Comparison of ENCODE assay signal across 1 cellular context in genomic region chr1:154962238-154962678, GRCh38.
TF ChIP-seq lines count a peak whose summit lies in the region.

No MANE protein-coding gene starts in this region.

TF ChIP-seq in HEK293, 187 proteins besides CTCF, POLR2A, EP300 and RAD21 (continued from another document):
- TF ChIP-seq, protein P1, sequence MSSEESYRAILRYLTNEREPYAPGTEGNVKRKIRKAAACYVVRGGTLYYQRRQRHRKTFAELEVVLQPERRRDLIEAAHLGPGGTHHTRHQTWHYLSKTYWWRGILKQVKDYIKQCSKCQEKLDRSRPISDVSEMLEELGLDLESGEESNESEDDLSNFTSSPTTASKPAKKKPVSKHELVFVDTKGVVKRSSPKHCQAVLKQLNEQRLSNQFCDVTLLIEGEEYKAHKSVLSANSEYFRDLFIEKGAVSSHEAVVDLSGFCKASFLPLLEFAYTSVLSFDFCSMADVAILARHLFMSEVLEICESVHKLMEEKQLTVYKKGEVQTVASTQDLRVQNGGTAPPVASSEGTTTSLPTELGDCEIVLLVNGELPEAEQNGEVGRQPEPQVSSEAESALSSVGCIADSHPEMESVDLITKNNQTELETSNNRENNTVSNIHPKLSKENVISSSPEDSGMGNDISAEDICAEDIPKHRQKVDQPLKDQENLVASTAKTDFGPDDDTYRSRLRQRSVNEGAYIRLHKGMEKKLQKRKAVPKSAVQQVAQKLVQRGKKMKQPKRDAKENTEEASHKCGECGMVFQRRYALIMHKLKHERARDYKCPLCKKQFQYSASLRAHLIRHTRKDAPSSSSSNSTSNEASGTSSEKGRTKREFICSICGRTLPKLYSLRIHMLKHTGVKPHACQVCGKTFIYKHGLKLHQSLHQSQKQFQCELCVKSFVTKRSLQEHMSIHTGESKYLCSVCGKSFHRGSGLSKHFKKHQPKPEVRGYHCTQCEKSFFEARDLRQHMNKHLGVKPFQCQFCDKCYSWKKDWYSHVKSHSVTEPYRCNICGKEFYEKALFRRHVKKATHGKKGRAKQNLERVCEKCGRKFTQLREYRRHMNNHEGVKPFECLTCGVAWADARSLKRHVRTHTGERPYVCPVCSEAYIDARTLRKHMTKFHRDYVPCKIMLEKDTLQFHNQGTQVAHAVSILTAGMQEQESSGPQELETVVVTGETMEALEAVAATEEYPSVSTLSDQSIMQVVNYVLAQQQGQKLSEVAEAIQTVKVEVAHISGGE (tag by site-specific recombination; conservative IDR thresholded peaks at IDR 0.05; ENCODE audit: low read depth): no peak
- peak; percentile 65; the same call in 1 of the 2 replicates for TF ChIP-seq PATZ1 (tag by site-specific recombination; IDR thresholded peaks at IDR 0.05)
- no peak for TF ChIP-seq ZNF544 (tag by site-specific recombination; IDR thresholded peaks at IDR 0.05)
- TF ChIP-seq ZBTB10 (tag by site-specific recombination; IDR thresholded peaks at IDR 0.05): peak; percentile 47; the same call in 1 of the 2 replicates
- TF ChIP-seq, protein P2, sequence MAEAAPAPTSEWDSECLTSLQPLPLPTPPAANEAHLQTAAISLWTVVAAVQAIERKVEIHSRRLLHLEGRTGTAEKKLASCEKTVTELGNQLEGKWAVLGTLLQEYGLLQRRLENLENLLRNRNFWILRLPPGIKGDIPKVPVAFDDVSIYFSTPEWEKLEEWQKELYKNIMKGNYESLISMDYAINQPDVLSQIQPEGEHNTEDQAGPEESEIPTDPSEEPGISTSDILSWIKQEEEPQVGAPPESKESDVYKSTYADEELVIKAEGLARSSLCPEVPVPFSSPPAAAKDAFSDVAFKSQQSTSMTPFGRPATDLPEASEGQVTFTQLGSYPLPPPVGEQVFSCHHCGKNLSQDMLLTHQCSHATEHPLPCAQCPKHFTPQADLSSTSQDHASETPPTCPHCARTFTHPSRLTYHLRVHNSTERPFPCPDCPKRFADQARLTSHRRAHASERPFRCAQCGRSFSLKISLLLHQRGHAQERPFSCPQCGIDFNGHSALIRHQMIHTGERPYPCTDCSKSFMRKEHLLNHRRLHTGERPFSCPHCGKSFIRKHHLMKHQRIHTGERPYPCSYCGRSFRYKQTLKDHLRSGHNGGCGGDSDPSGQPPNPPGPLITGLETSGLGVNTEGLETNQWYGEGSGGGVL (tag by site-specific recombination; IDR thresholded peaks at IDR 0.05): no peak
- TF ChIP-seq GLIS2 (tag by site-specific recombination; IDR thresholded peaks at IDR 0.05): peak; percentile 45
